In the genomic region with DNA sequence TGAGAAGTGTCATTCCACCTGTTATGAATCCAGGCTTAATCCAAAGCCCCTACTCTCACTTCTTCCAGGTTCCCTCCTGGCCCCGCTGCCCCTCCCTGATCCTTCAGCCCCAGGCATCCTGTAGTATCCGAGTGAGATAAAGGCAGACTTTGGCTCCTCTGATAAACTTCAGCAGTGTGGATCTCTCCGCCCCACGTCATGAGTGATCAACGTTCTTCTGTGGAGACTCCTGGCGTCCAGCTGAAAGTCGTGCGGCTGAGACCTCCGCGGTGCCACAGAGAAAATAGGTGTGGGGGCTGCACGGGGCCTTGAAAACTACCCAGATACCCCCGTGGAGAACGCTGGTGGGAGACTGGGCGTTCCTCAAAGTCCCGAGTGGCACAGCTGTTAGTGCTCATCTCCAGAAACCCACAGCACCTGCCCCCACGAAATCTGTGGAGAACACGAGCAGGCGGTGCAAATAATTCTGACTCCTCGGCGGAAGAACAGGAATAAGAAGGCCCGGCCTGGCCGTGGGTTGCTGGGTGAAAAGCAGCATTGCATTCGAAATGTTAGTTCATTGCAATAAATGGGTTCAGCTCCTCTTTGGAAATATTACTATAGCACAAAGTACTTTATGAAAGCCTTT, we compare ENCODE assay signal across 7 cellular contexts.
"Had no signal": no experiment of that assay in that cellular context is flagged by ENCODE, and none has a peak within 500 bp of the region (broad histone marks: within the 10 kb centered on the region; RNA-seq: fewer than 3 reads in every experiment).

No MANE protein-coding gene starts in this region.

- H3K27ac ChIP-seq: cardiac muscle cell, heart left ventricle, lower lobe of right lung, neutrophil had no signal

- H3K36me3 ChIP-seq: adrenal gland, cardiac muscle cell, heart left ventricle, lower lobe of right lung, neutrophil had no signal

- H3K9me3 ChIP-seq: neutrophil had no signal

- FAIRE-seq: frontal cortex had no signal

- H3K27me3 ChIP-seq: adrenal gland, cardiac muscle cell, dorsolateral prefrontal cortex, heart left ventricle had no signal

- H3K4me3 ChIP-seq: adrenal gland, cardiac muscle cell, lower lobe of right lung had no signal
